10 cellular contexts compared by ENCODE assay signal in genomic region chr4:82989567-82990429, GRCh38. TPM values are rescaled to one million over a fixed set of nuclear protein-coding genes. Genes with fewer than 3 reads are reported as not detected.
DNase-seq lines count a peak whose midpoint lies in the region; ATAC-seq, FAIRE-seq and TF ChIP-seq lines count a peak whose summit lies in the region.
"Had no signal": no experiment of that assay in that cellular context is flagged by ENCODE, and none has a peak within 500 bp of the region (broad histone marks: within the 10 kb centered on the region; RNA-seq: fewer than 3 reads in every experiment).

No MANE protein-coding gene starts in this region.

- peaks cover 0 to 5% (median 3%) of the 10 kb centered on the region in 3 donors for H3K36me3 Mint-ChIP-seq in CD8-positive, alpha-beta memory T cell

- POLR2A ChIA-PET in CD8-positive, alpha-beta memory T cell (lab: Charles Lee): interaction anchor here (0.6 to 1.3 kb wide), 2 partner anchors 20 to 21 kb away, joined by 3 to 4 read pairs; partner anchors contain the start of gene LIN54
- POLR2A ChIA-PET in endothelial cell of umbilical vein (lab: Charles Lee): no interaction called here

- H3K4me2 ChIP-seq in endothelial cell of umbilical vein (ENCODE audit: insufficient read depth, low read length): no peak overlapping the region

- H3K9me1 ChIP-seq in endothelial cell of umbilical vein (replicated peaks; ENCODE audit: control insufficient read depth, extremely low read depth, insufficient read depth, low read length): no peaks in the 10 kb centered on the region

- no peak overlapping the region for H2AFZ ChIP-seq in endothelial cell of umbilical vein (ENCODE audit: low read depth, low read length)

- CTCF ChIA-PET in CD8-positive, alpha-beta memory T cell (lab: Charles Lee): interaction anchor here (1.3 kb wide), 1 partner anchor 45 kb away, joined by 3 read pairs; the partner anchor contains the start of gene COPS4
- CTCF ChIA-PET in endothelial cell of umbilical vein (lab: Charles Lee): interaction anchor here (0.7 to 1.2 kb wide), 2 partner anchors 265 to 292 kb away, joined by 3 read pairs; no protein-coding TSS in a partner anchor

- no peak for TF ChIP-seq POLR2A in endothelial cell of umbilical vein (IDR thresholded peaks at IDR 0.05; ENCODE audit: low read depth, low read length)

- H3K27me3 ChIP-seq in CD8-positive, alpha-beta memory T cell (ENCODE audit: insufficient read depth, low read length, poor library complexity, severe bottlenecking): no peaks in the 10 kb centered on the region
- no peaks in the 10 kb centered on the region for H3K27me3 ChIP-seq in endothelial cell of umbilical vein (ENCODE audit: control insufficient read depth in 2 of 2, insufficient read depth in 2 of 2, low read length in 2 of 2)
- no peaks in the 10 kb centered on the region for H3K27me3 ChIP-seq in tibial artery

- H3K9me3 ChIP-seq in CD8-positive, alpha-beta memory T cell (ENCODE audit: low read length): no peaks in the 10 kb centered on the region
- H3K9me3 ChIP-seq in endothelial cell of umbilical vein (replicated peaks; ENCODE audit: control insufficient read depth, insufficient read depth, low read length) (no peaks in the 10 kb centered on the region), tibial artery (no peaks in the 10 kb centered on the region)

- no peaks in the 10 kb centered on the region for H3K27me3 Mint-ChIP-seq in CD8-positive, alpha-beta memory T cell

- H3K9ac ChIP-seq in endothelial cell of umbilical vein (replicated peaks; ENCODE audit: extremely low read depth, insufficient read depth, low read length): no peak overlapping the region

- intact Hi-C loops in endothelial cell of umbilical vein (cut with micrococcal nuclease) (no loop called here), tibial artery (cut with DNase I; ENCODE audit: low total_unique reads) (no loop called here)

- TF ChIP-seq CTCF in endothelial cell of umbilical vein (IDR thresholded peaks at IDR 0.05; ENCODE audit: extremely low read depth in 1 of 2, insufficient read depth in 1 of 2, low read depth in 1 of 2, low read length in 2 of 2) (no peak), tibial artery (IDR thresholded peaks at IDR 0.05) (no peak)

- FAIRE-seq in endothelial cell of umbilical vein (lab: Jason Lieb, UNC) (no peak), HTR-8/SVneo (lab: Jason Lieb, UNC) (no peak)
- FAIRE-seq: endometrium, H1 had no signal

- peaks cover 23 to 46% (median 30%) of the 10 kb centered on the region in 3 donors for H3K4me1 Mint-ChIP-seq in CD8-positive, alpha-beta memory T cell

- no peaks in the 10 kb centered on the region for H3K9me3 Mint-ChIP-seq in CD8-positive, alpha-beta memory T cell

- dilution Hi-C loops in endothelial cell of umbilical vein (cut with MboI; ENCODE audit: extremely low pct_ligation_motif_present, low sequenced_read_pairs): no loop called here

- H3K4me3 Mint-ChIP-seq in CD8-positive, alpha-beta memory T cell: peak overlapping the region; percentile 13 to 79 (median 62)

- peaks cover 10% of the 10 kb centered on the region for H3K4me1 ChIP-seq in CD8-positive, alpha-beta memory T cell (ENCODE audit: insufficient read depth, low read length)
- H3K4me1 ChIP-seq in endothelial cell of umbilical vein (ENCODE audit: control insufficient read depth, extremely low read depth, insufficient read depth, low read length) (peaks cover 2% of the 10 kb centered on the region), tibial artery (peaks cover 0 to 14% (median 5%) of the 10 kb centered on the region in 4 donors)

- ATAC-seq in GM19463 (IDR thresholded peaks at IDR 0.05; ENCODE audit: unreplicated experiment) (peak; percentile 89), HG03520 (IDR thresholded peaks at IDR 0.05; ENCODE audit: unreplicated experiment) (peak; percentile 92)

- no peaks in the 10 kb centered on the region for H3K36me3 ChIP-seq in CD8-positive, alpha-beta memory T cell (ENCODE audit: insufficient read depth, low read length)
- H3K36me3 ChIP-seq in endothelial cell of umbilical vein (ENCODE audit: control insufficient read depth in 2 of 2, extremely low read depth in 1 of 2, insufficient read depth in 2 of 2, low read length in 2 of 2) (no peaks in the 10 kb centered on the region), tibial artery (no peaks in the 10 kb centered on the region)

- peaks cover 45% of the 10 kb centered on the region for H3K79me2 ChIP-seq in endothelial cell of umbilical vein (ENCODE audit: control insufficient read depth, insufficient read depth, low read length)

- H3K27ac ChIP-seq in CD8-positive, alpha-beta memory T cell (ENCODE audit: low read depth, low read length): no peak overlapping the region
- H3K27ac ChIP-seq in endothelial cell of umbilical vein (ENCODE audit: insufficient read depth, low read depth, low read length): no peak overlapping the region
- H3K27ac ChIP-seq in tibial artery: no peak overlapping the region

- peak in 2 of 5 donors; percentile 19 to 27 for DNase-seq in CD8-positive, alpha-beta memory T cell
- DNase-seq in endothelial cell of umbilical vein (ENCODE audit: low read depth, low spot score) (peak; percentile 9), OCI-M2 (lab: John Stamatoyannopoulos, UW; ENCODE audit: unreplicated experiment) (no peak), tibial artery (no peak), HTR-8/SVneo (ENCODE audit: insufficient read length, low spot score) (no peak)
- no peak for DNase-seq in stimulated activated CD4-positive, alpha-beta T cell treated with anti-CD3 and anti-CD28 coated beads, Interleukin-4, amount 100 ng/mL, for 4 hours

- BruUV-seq in endothelial cell of umbilical vein (replicated peaks; lab: Mats Ljungman, UMichigan): no TSS peak

- peak overlapping the region; percentile 53 to 93 (median 82) for H3K27ac Mint-ChIP-seq in CD8-positive, alpha-beta memory T cell

- H4K20me1 ChIP-seq in endothelial cell of umbilical vein (replicated peaks; ENCODE audit: control insufficient read depth, extremely low read depth, insufficient read depth, low read length): no peaks in the 10 kb centered on the region

- no peak overlapping the region for H3K4me3 ChIP-seq in CD8-positive, alpha-beta memory T cell (ENCODE audit: low read length)
- H3K4me3 ChIP-seq in endothelial cell of umbilical vein (replicated peaks in 1 of 3; ENCODE audit: insufficient read depth in 1 of 3, low read depth in 1 of 3, low read length in 3 of 3) (no peak overlapping the region), tibial artery (no peak overlapping the region)

TF ChIP-seq in endothelial cell of umbilical vein, 7 proteins besides CTCF, POLR2A, EP300 and RAD21:
- TF ChIP-seq GATA2 (IDR thresholded peaks at IDR 0.05; ENCODE audit: insufficient read depth, insufficient read length, low read depth, low read length) (no peak), JUN (IDR thresholded peaks at IDR 0.05; ENCODE audit: borderline replicate concordance, insufficient read depth, insufficient read length, low read depth) (no peak), FOS (IDR thresholded peaks at IDR 0.05; ENCODE audit: borderline replicate concordance, insufficient read depth, low read length) (no peak), MYC (IDR thresholded peaks at IDR 0.05; ENCODE audit: low read depth, low read length) (no peak), POLR2AphosphoS5 (IDR thresholded peaks at IDR 0.05; ENCODE audit: insufficient read depth, low read depth, low read length) (no peak), EZH2 (IDR thresholded peaks at IDR 0.05; ENCODE audit: borderline replicate concordance, low read depth, low read length, severe bottlenecking) (no peak)
- TF ChIP-seq, protein P1, sequence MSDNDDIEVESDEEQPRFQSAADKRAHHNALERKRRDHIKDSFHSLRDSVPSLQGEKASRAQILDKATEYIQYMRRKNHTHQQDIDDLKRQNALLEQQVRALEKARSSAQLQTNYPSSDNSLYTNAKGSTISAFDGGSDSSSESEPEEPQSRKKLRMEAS (IDR thresholded peaks at IDR 0.05; ENCODE audit: insufficient read depth, insufficient read length): no peak

RNA-seq across cellular contexts. Expression of gene LIN54, which starts 20.8 kb away (rescaled TPM):
- total RNA-seq in CD8-positive, alpha-beta memory T cell: 10 to 100 TPM; 22.1 to 23.0 TPM
- polyA plus RNA-seq in CD8-positive, alpha-beta memory T cell: 9.2 TPM
- total RNA-seq in endothelial cell of umbilical vein: 14.8 and 15.7 TPM in 2 replicates
- polyA plus RNA-seq in endothelial cell of umbilical vein: 6.2 and 6.5 TPM in 2 replicates
- 6.7 and 7.6 TPM in 2 replicates for polyA plus RNA-seq in endothelial cell of umbilical vein (2011; cell fraction: cytosol; rRNA removed)
- 8.2 and 9.4 TPM in 2 replicates for polyA plus RNA-seq in endothelial cell of umbilical vein (2011; cell fraction: nucleus; rRNA removed)
- polyA plus RNA-seq in endothelial cell of umbilical vein (2012): 6.2 and 10.5 TPM in 2 replicates
- polyA minus RNA-seq in endothelial cell of umbilical vein: 23.8 and 25.3 TPM in 2 replicates
- 24.5 TPM for polyA minus RNA-seq in endothelial cell of umbilical vein (2011; cell fraction: cytosol; rRNA and poly(A)+ RNA removed)
- 19.1 and 31.3 TPM in 2 replicates for polyA minus RNA-seq in endothelial cell of umbilical vein (2011; cell fraction: nucleus; rRNA and poly(A)+ RNA removed)

RNA-seq across cellular contexts. Expression of gene COPS4, which starts 45.2 kb away (rescaled TPM):
- 10 to 100 TPM; 38.4 to 38.5 TPM for total RNA-seq in CD8-positive, alpha-beta memory T cell
- 64.0 TPM for polyA plus RNA-seq in CD8-positive, alpha-beta memory T cell
- 47.3 and 53.0 TPM in 2 replicates for total RNA-seq in endothelial cell of umbilical vein
- polyA plus RNA-seq in endothelial cell of umbilical vein: 29.8 and 30.7 TPM in 2 replicates
- 61.9 and 64.9 TPM in 2 replicates for polyA plus RNA-seq in endothelial cell of umbilical vein (2011; cell fraction: cytosol; rRNA removed)
- 40.6 and 55.2 TPM in 2 replicates for polyA plus RNA-seq in endothelial cell of umbilical vein (2011; cell fraction: nucleus; rRNA removed)
- 61.3 and 109 TPM in 2 replicates for polyA plus RNA-seq in endothelial cell of umbilical vein (2012)
- polyA minus RNA-seq in endothelial cell of umbilical vein: 38.7 and 43.2 TPM in 2 replicates
- 9.4 TPM for polyA minus RNA-seq in endothelial cell of umbilical vein (2011; cell fraction: cytosol; rRNA and poly(A)+ RNA removed)
- polyA minus RNA-seq in endothelial cell of umbilical vein (2011; cell fraction: nucleus; rRNA and poly(A)+ RNA removed): 20.3 and 27.8 TPM in 2 replicates
